ENCODE assay signal across 1 cellular context in the genomic region with DNA sequence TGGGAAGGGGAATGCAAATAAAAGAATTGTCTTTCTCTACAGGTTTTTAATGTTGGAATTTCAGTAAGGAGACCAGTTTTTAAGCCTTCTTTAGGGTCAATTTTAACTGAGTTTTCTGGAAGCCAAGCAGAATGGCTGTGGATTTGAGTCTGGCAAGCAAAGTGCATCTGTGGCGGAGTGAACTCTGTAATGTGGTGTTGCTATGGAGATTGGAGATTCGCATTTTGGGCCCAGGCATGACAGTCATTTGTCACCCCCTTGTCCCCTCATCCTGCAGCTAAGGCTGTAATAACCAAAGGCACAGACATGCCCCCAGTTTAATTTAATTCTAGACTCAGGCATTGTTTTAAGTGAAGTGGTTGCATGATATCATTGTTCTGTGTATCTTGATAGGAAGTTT.
TF ChIP-seq lines count a peak whose summit lies in the region.

No MANE protein-coding gene starts in this region.

TF ChIP-seq in K562, 482 proteins besides CTCF, POLR2A, EP300 and RAD21:
- TF ChIP-seq RFX1 (IDR thresholded peaks at IDR 0.05) (peak; percentile 52), RAD51 (IDR thresholded peaks at IDR 0.05; ENCODE audit: borderline replicate concordance, low read depth) (no peak)
- TF ChIP-seq, protein P1, sequence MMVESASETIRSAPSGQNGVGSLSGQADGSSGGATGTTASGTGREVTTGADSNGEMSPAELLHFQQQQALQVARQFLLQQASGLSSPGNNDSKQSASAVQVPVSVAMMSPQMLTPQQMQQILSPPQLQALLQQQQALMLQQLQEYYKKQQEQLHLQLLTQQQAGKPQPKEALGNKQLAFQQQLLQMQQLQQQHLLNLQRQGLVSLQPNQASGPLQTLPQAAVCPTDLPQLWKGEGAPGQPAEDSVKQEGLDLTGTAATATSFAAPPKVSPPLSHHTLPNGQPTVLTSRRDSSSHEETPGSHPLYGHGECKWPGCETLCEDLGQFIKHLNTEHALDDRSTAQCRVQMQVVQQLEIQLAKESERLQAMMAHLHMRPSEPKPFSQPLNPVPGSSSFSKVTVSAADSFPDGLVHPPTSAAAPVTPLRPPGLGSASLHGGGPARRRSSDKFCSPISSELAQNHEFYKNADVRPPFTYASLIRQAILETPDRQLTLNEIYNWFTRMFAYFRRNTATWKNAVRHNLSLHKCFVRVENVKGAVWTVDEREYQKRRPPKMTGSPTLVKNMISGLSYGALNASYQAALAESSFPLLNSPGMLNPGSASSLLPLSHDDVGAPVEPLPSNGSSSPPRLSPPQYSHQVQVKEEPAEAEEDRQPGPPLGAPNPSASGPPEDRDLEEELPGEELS (CRISPR knock-in tag; IDR thresholded peaks at IDR 0.05; ENCODE audit: borderline replicate concordance) = no peak
